In genomic region chr6:26149240-26149639, GRCh38 we compare ENCODE assay signal across 25 cellular contexts.
"Had no signal": no experiment of that assay in that cellular context is flagged by ENCODE, and none has a peak within 500 bp of the region (broad histone marks: within the 10 kb centered on the region; RNA-seq: fewer than 3 reads in every experiment).

No MANE protein-coding gene starts in this region.

- H3K27ac ChIP-seq: HL-60, KMS-11, RWPE1 had no signal

- H3K36me3 Mint-ChIP-seq: IgD-negative memory B cell had no signal

- H3K4me3 ChIP-seq: K562 had no signal

- DNase-seq: Kasumi-1, MM.1S, NCI-H1092 treated with DMSO at 0.1 percent for 48 hours, NCI-H1436, NCI-H187, NCI-H2029, NCI-H2081 treated with DMSO at 0.1 percent for 48 hours, NCI-H2171, NCI-H226, NCI-H446, NCI-H510A, NCI-H524 treated with DMSO at 0.1 percent for 48 hours, NCI-H69, NCI-H774, PC-3, SHP77, T-helper 1 cell had no signal

- H3K9ac ChIP-seq: KMS-11 had no signal

- ATAC-seq: K562, Panc1, PC-3, SK-N-SH treated with all-trans-retinoic acid at 6 μM for 48 hours had no signal

- FAIRE-seq: HTR-8/SVneo, K562 had no signal

- H3K4me3 Mint-ChIP-seq: IgD-negative memory B cell had no signal

- H3K9me3 Mint-ChIP-seq: IgD-negative memory B cell had no signal

- H3K4me1 Mint-ChIP-seq: IgD-negative memory B cell had no signal

- H3K27ac Mint-ChIP-seq: IgD-negative memory B cell had no signal
